ENCODE assay signal across 11 cellular contexts in genomic region chr11:15967166-15967565, GRCh38.
DNase-seq lines count a peak whose midpoint lies in the region; TF ChIP-seq lines count a peak whose summit lies in the region.
"Had no signal": no experiment of that assay in that cellular context is flagged by ENCODE, and none has a peak within 500 bp of the region (broad histone marks: within the 10 kb centered on the region; RNA-seq: fewer than 3 reads in every experiment).

No MANE protein-coding gene starts in this region.

- H3K36me3 ChIP-seq in SK-N-MC (ENCODE audit: insufficient read depth, low read length) (peaks cover 16% of the 10 kb centered on the region), right atrium auricular region (no peaks in the 10 kb centered on the region), MM.1S (replicated peaks; ENCODE audit: insufficient read depth, low read length) (no peaks in the 10 kb centered on the region)
- H3K36me3 ChIP-seq: right lobe of liver had no signal

- no peak overlapping the region for H2AFZ ChIP-seq in MM.1S (ENCODE audit: low read length)

- H3K9me3 Mint-ChIP-seq in type B pancreatic cell, result no peaks in the 10 kb centered on the region
- H3K9me3 Mint-ChIP-seq: activated T-helper 1 cell treated with anti-CD3 and anti-CD28 coated beads, Interleukin-12 subunit alpha, Interleukin-12 subunit beta, Interleukin-2, Interleukin-4 antibody, amounts not matched to agents 30 ng/mL and 10 ng/mL and 1 ng/mL, durations not matched to agents 14 hours and 24 hours and 36 hours; mesothelial cell of epicardium had no signal

- H3K27me3 Mint-ChIP-seq in type B pancreatic cell, result no peaks in the 10 kb centered on the region

- H3K79me2 ChIP-seq in MM.1S (ENCODE audit: low read length), result no peaks in the 10 kb centered on the region

- H3K4me3 ChIP-seq in SK-N-MC (no peak overlapping the region), right atrium auricular region (no peak overlapping the region), MM.1S (ENCODE audit: low read length) (no peak overlapping the region)
- H3K4me3 ChIP-seq: right lobe of liver had no signal

- H3K9me3 ChIP-seq in SK-N-MC (ENCODE audit: low read depth, low read length) (no peaks in the 10 kb centered on the region), right atrium auricular region (no peaks in the 10 kb centered on the region), MM.1S (replicated peaks; ENCODE audit: insufficient read depth, low read length) (no peaks in the 10 kb centered on the region)
- H3K9me3 ChIP-seq: right lobe of liver had no signal

- H3K4me1 Mint-ChIP-seq in type B pancreatic cell (ENCODE audit: unreplicated experiment), result peaks cover 44% of the 10 kb centered on the region

- H3K36me3 Mint-ChIP-seq in type B pancreatic cell, result no peaks in the 10 kb centered on the region
- H3K36me3 Mint-ChIP-seq: mesothelial cell of epicardium had no signal

- H3K4me1 ChIP-seq in right atrium auricular region, result peaks cover 0 to 68% of the 10 kb centered on the region in 2 donors
- H3K4me1 ChIP-seq in MM.1S (ENCODE audit: low read length), result peaks cover 9% of the 10 kb centered on the region; the same call in 1 of the 2 replicates

- peak; percentile 26 to 30 for DNase-seq in SHP77 (lab: John Stamatoyannopoulos, UW)
- DNase-seq in SHP77 treated with DMSO at 0.1 percent for 48 hours (lab: John Stamatoyannopoulos, UW), result no peak
- no peak for DNase-seq in SK-N-MC (ENCODE audit: low read depth, low spot score)
- no peak for DNase-seq in right atrium auricular region (ENCODE audit: low spot score)
- DNase-seq in type B pancreatic cell (ENCODE audit: extremely low spot score, unreplicated experiment), result no peak
- DNase-seq in activated gamma-delta T cell treated with Interleukin-2 at 50 U/mL for 16 hours, result no peak
- DNase-seq in NK-92 (lab: John Stamatoyannopoulos, UW; ENCODE audit: unreplicated experiment), result no peak
- no peak for DNase-seq in MM.1S
- DNase-seq: right lobe of liver had no signal

- H3K9ac ChIP-seq in SK-N-MC (ENCODE audit: insufficient read length), result no peak overlapping the region
- H3K9ac ChIP-seq in MM.1S (ENCODE audit: low read length), result no peak overlapping the region

- TF ChIP-seq CTCF in right atrium auricular region (IDR thresholded peaks at IDR 0.05) (no peak), type B pancreatic cell (conservative IDR thresholded peaks at IDR 0.05) (no peak), MM.1S (IDR thresholded peaks at IDR 0.05; ENCODE audit: low read length) (no peak)

- no peak overlapping the region for H3K4me3 Mint-ChIP-seq in type B pancreatic cell
- H3K4me3 Mint-ChIP-seq: activated T-helper 1 cell treated with anti-CD3 and anti-CD28 coated beads, Interleukin-12 subunit alpha, Interleukin-12 subunit beta, Interleukin-2, Interleukin-4 antibody, amounts not matched to agents 30 ng/mL and 10 ng/mL and 1 ng/mL, durations not matched to agents 14 hours and 24 hours and 36 hours; mesothelial cell of epicardium had no signal

- peak overlapping the region; percentile 72 for H3K27ac Mint-ChIP-seq in type B pancreatic cell
- H3K27ac Mint-ChIP-seq: activated T-helper 1 cell treated with anti-CD3 and anti-CD28 coated beads, Interleukin-12 subunit alpha, Interleukin-12 subunit beta, Interleukin-2, Interleukin-4 antibody, amounts not matched to agents 30 ng/mL and 10 ng/mL and 1 ng/mL, durations not matched to agents 14 hours and 24 hours and 36 hours; mesothelial cell of epicardium had no signal

- no peaks in the 10 kb centered on the region for H3F3A ChIP-seq in MM.1S (ENCODE audit: insufficient read depth, low read length)

- no peaks in the 10 kb centered on the region for H4K20me1 ChIP-seq in MM.1S (ENCODE audit: insufficient read depth, low read length)

- H3K27me3 ChIP-seq in right atrium auricular region (no peaks in the 10 kb centered on the region), MM.1S (replicated peaks; ENCODE audit: insufficient read depth, low read length) (no peaks in the 10 kb centered on the region)
- H3K27me3 ChIP-seq: right lobe of liver had no signal

- H3K27ac ChIP-seq in SK-N-MC (peak overlapping the region; percentile 72), right atrium auricular region (peak overlapping the region; percentile 87 to 89), MM.1S (ENCODE audit: low read length) (no peak overlapping the region)
- H3K27ac ChIP-seq: right lobe of liver had no signal

- no peaks in the 10 kb centered on the region for H3K9me2 ChIP-seq in MM.1S (replicated peaks; ENCODE audit: insufficient read depth, low read length)

- no peak overlapping the region for H3K4me2 ChIP-seq in MM.1S (ENCODE audit: low read depth, low read length)

Comparison
In these comparisons a context has a peak if more than half of its experiments do, and no peak if none do; other contexts are left out.
1. DNase-seq: peak in SHP77 (2 of 2); none in SHP77 treated with DMSO at 0.1 percent for 48 hours (single experiment), SK-N-MC (single experiment), right atrium auricular region (single experiment), type B pancreatic cell (single experiment), activated gamma-delta T cell treated with Interleukin-2 at 50 U/mL for 16 hours (single experiment), NK-92 (single experiment) and MM.1S (single experiment).